8 cellular contexts compared by ENCODE assay signal in genomic region chr6:32189742-32190053, GRCh38. TPM values are rescaled to one million over a fixed set of nuclear protein-coding genes. Genes with fewer than 3 reads are reported as not detected.
DNase-seq lines count a peak whose midpoint lies in the region; ATAC-seq and TF ChIP-seq lines count a peak whose summit lies in the region.

No MANE protein-coding gene starts in this region.

- H3K27ac ChIP-seq in A673 (ENCODE audit: low read depth, low read length, poor library complexity, severe bottlenecking) (peak overlapping the region; percentile 94), dorsolateral prefrontal cortex (peak overlapping the region; percentile 81 to 100 (median 99))

- H3K27me3 ChIP-seq in A673 (replicated peaks; ENCODE audit: insufficient read depth, low read depth, low read length, poor library complexity) (no peaks in the 10 kb centered on the region), MG63 (no peaks in the 10 kb centered on the region), dorsolateral prefrontal cortex (no peaks in the 10 kb centered on the region), mucosa of stomach (ENCODE audit: control insufficient read depth, insufficient read depth, low read length) (no peaks in the 10 kb centered on the region)

- H3K9me3 ChIP-seq in A673 (ENCODE audit: low read depth, low read length, poor library complexity, severe bottlenecking) (no peaks in the 10 kb centered on the region), MG63 (no peaks in the 10 kb centered on the region), mucosa of stomach (ENCODE audit: control insufficient read depth, low read length) (no peaks in the 10 kb centered on the region)

- DNase-seq in A673 (ENCODE audit: low spot score) (no peak), MG63 (no peak), dorsolateral prefrontal cortex (no peak), NCI-H510A treated with DMSO at 0.1 percent for 48 hours (lab: John Stamatoyannopoulos, UW) (no peak), cerebellum (ENCODE audit: low spot score) (no peak)

- H3K36me3 ChIP-seq in A673 (ENCODE audit: insufficient read depth, low read length, poor library complexity, severe bottlenecking) (peaks cover 20% of the 10 kb centered on the region), MG63 (peaks cover 5% of the 10 kb centered on the region; the same call in 1 of the 2 replicates), mucosa of stomach (ENCODE audit: control insufficient read depth, insufficient read depth, low read length) (no peaks in the 10 kb centered on the region)

- peak overlapping the region; percentile 95 for H3K9ac ChIP-seq in mucosa of stomach (ENCODE audit: low read length)

- H3K4me3 ChIP-seq in A673 (ENCODE audit: low read depth, low read length, poor library complexity, severe bottlenecking) (peak overlapping the region; percentile 69), MG63 (peak overlapping the region; percentile 59), dorsolateral prefrontal cortex (peak overlapping the region; percentile 55 to 92 (median 75)), mucosa of stomach (ENCODE audit: low read length) (peak overlapping the region; percentile 66)

- POLR2A ChIA-PET in A673 (lab: Charles Lee; ENCODE audit: low non-redundant PET) = no interaction called here

- TF ChIP-seq CTCF in A673 (conservative IDR thresholded peaks at IDR 0.05; ENCODE audit: low read depth, low read length) (no peak), dorsolateral prefrontal cortex (IDR thresholded peaks at IDR 0.05 in 54 of 56, conservative IDR thresholded peaks at IDR 0.05 in 2 of 56; ENCODE audit: low read depth in 1 of 56, partially characterized antibody in 56 of 56) (no peak)

- ATAC-seq in GM18867 (IDR thresholded peaks at IDR 0.05; ENCODE audit: unreplicated experiment) (no peak), GM18909 (IDR thresholded peaks at IDR 0.05; ENCODE audit: poor library complexity, unreplicated experiment) (no peak)

- CTCF ChIA-PET in A673 (lab: Charles Lee) = no interaction called here

- no TSS peak for BruUV-seq in A673 (replicated peaks; lab: Mats Ljungman, UMichigan)

- intact Hi-C loops in A673 (cut with micrococcal nuclease; ENCODE audit: unreplicated experiment) (no loop called here), dorsolateral prefrontal cortex (cut with DNase I) (loop anchor here (10.0 kb wide), 3 partner anchors 55 to 1005 kb away; partner anchors contain the start of genes COL11A2 (in 1 of the 2) and ZBTB12 (in 1 of the 2))

- H3K4me1 ChIP-seq in A673 (ENCODE audit: insufficient read depth, low read length, poor library complexity, severe bottlenecking) (peaks cover 23% of the 10 kb centered on the region), mucosa of stomach (ENCODE audit: control insufficient read depth, insufficient read depth, low read length) (peaks cover 53% of the 10 kb centered on the region)

RNA-seq across cellular contexts. Expression of gene PBX2, which starts 0.3 kb away (rescaled TPM):
- total RNA-seq in A673 (2021) (84.0 and 97.2 TPM in 2 replicates), dorsolateral prefrontal cortex (10 to 100 TPM; 42.9 to 89.4 (median 59.4) TPM), cerebellum (21.3 TPM)
- total RNA-seq in MG63 (2014; rRNA removed; shearing (Covaris generic); ENCODE audit: low replicate concordance) = 10.9 and 13.2 TPM in 2 replicates

RNA-seq across cellular contexts. Expression of gene GPSM3, which starts 2.7 kb away (rescaled TPM):
- 4.8 and 6.0 TPM in 2 replicates for total RNA-seq in A673 (2021)
- 0.10 and 0.20 TPM in 2 replicates for total RNA-seq in MG63 (2014; rRNA removed; shearing (Covaris generic); ENCODE audit: low replicate concordance)
- total RNA-seq in dorsolateral prefrontal cortex = 10 to 100 TPM in 27 of 120 experiments, 1 to 10 TPM in 92, under 1 TPM in 1; 0.87 to 23.5 (median 7.2) TPM
- 0.82 TPM for total RNA-seq in cerebellum

RNA-seq across cellular contexts. Expression of gene AGER, which starts 5.6 kb away (rescaled TPM):
- 13.3 and 18.8 TPM in 2 replicates for total RNA-seq in A673 (2021)
- total RNA-seq in MG63 (2014; rRNA removed; shearing (Covaris generic); ENCODE audit: low replicate concordance) = 1.4 TPM in 1 of 2 replicates, not detected in the other
- total RNA-seq in dorsolateral prefrontal cortex = 10 to 100 TPM in 1 of 120 experiments, 1 to 10 TPM in 119; 1.6 to 11.4 (median 5.2) TPM
- total RNA-seq in cerebellum = 0.54 TPM

RNA-seq across cellular contexts. Expression of gene RNF5, which starts 11.5 kb away (rescaled TPM):
- total RNA-seq in A673 (2021) = 62.9 and 67.0 TPM in 2 replicates
- total RNA-seq in MG63 (2014; rRNA removed; shearing (Covaris generic); ENCODE audit: low replicate concordance) = 28.7 and 38.3 TPM in 2 replicates
- total RNA-seq in dorsolateral prefrontal cortex = 10 to 100 TPM; 34.1 to 70.5 (median 51.5) TPM
- 36.8 TPM for total RNA-seq in cerebellum

RNA-seq across cellular contexts. Expression of gene AGPAT1, which starts 13.8 kb away (rescaled TPM):
- total RNA-seq in A673 (2021) = 102 and 108 TPM in 2 replicates
- 22.8 and 24.8 TPM in 2 replicates for total RNA-seq in MG63 (2014; rRNA removed; shearing (Covaris generic); ENCODE audit: low replicate concordance)
- total RNA-seq in dorsolateral prefrontal cortex = 100 to 1,000 TPM in 4 of 120 experiments, 10 to 100 TPM in 116; 58.7 to 102 (median 81.9) TPM
- total RNA-seq in cerebellum = 16.6 TPM
